In genomic region chr14:20492486-20492885, GRCh38 we compare ENCODE assay signal across 13 cellular contexts. TPM values are rescaled to one million over a fixed set of nuclear protein-coding genes. Genes with fewer than 3 reads are reported as not detected.
DNase-seq lines count a peak whose midpoint lies in the region; ATAC-seq and TF ChIP-seq lines count a peak whose summit lies in the region.
"Had no signal": no experiment of that assay in that cellular context is flagged by ENCODE, and none has a peak within 500 bp of the region (broad histone marks: within the 10 kb centered on the region; RNA-seq: fewer than 3 reads in every experiment).

No MANE protein-coding gene starts in this region.

- no peaks in the 10 kb centered on the region for H3K9me3 ChIP-seq in T-helper 17 cell (ENCODE audit: control insufficient read depth, low read length, poor library complexity, severe bottlenecking)
- H3K9me3 ChIP-seq: BE2C, HAP-1, SK-N-SH had no signal

- H3K27ac Mint-ChIP-seq in T-helper 17 cell (peak overlapping the region; percentile 51), MCF 10A (ENCODE audit: low read depth, unreplicated experiment) (no peak overlapping the region)
- peak overlapping the region; percentile 62 for H3K27ac Mint-ChIP-seq in dendritic cell treated with granulocyte-macrophage colony-stimulating factor and Interleukin-4, amounts not matched to agents 40 ng/mL and 50 ng/mL, for 4 days
- H3K27ac Mint-ChIP-seq in stimulated activated memory B cell treated with anti-CD40 and anti-IgM and Interleukin-4, amounts not matched to agents 10 μg/mL and 1 μg/mL and 100 μg/mL, for 72 hours = peak overlapping the region; percentile 21

- peak; percentile 79 for DNase-seq in Daoy (ENCODE audit: low read depth)
- no peak for DNase-seq in T-helper 17 cell
- DNase-seq in MCF 10A (ENCODE audit: unreplicated experiment) = no peak
- no peak for DNase-seq in activated T-cell treated with anti-CD3 and anti-CD28 coated beads, Interleukin-2, amount 50 U/mL, for 1 hour
- DNase-seq: BE2C, NCI-H2227 treated with DMSO at 0.1 percent for 48 hours, Right ventricle myocardium superior, SK-N-SH had no signal

- H3K4me1 Mint-ChIP-seq in T-helper 17 cell (peaks cover 43% of the 10 kb centered on the region), MCF 10A (ENCODE audit: insufficient read depth, unreplicated experiment) (peaks cover 31% of the 10 kb centered on the region)
- peaks cover 56% of the 10 kb centered on the region for H3K4me1 Mint-ChIP-seq in dendritic cell treated with granulocyte-macrophage colony-stimulating factor and Interleukin-4, amounts not matched to agents 40 ng/mL and 50 ng/mL, for 4 days (ENCODE audit: low read depth)
- H3K4me1 Mint-ChIP-seq in stimulated activated memory B cell treated with anti-CD40 and anti-IgM and Interleukin-4, amounts not matched to agents 10 μg/mL and 1 μg/mL and 100 μg/mL, for 72 hours = peaks cover 53% of the 10 kb centered on the region

- CTCF ChIA-PET in MCF 10A (lab: Yijun Ruan, JAX) = interaction anchor here (0.6 to 2.1 kb wide), 3 partner anchors 20 to 184 kb away, joined by 3 to 6 read pairs (median 3); no protein-coding TSS in a partner anchor

- H3K9me3 Mint-ChIP-seq in dendritic cell treated with granulocyte-macrophage colony-stimulating factor and Interleukin-4, amounts not matched to agents 40 ng/mL and 50 ng/mL, for 4 days = peaks cover 9% of the 10 kb centered on the region
- H3K9me3 Mint-ChIP-seq in stimulated activated memory B cell treated with anti-CD40 and anti-IgM and Interleukin-4, amounts not matched to agents 10 μg/mL and 1 μg/mL and 100 μg/mL, for 72 hours = peaks cover 7% of the 10 kb centered on the region
- no peaks in the 10 kb centered on the region for H3K9me3 Mint-ChIP-seq in MCF 10A (ENCODE audit: unreplicated experiment)

- intact Hi-C loops in dendritic cell treated with granulocyte-macrophage colony-stimulating factor and Interleukin-4, amounts not matched to agents 40 ng/mL and 50 ng/mL, for 4 days (cut with micrococcal nuclease) = loop anchor here (2.0 kb wide), 1 partner anchor 16 kb away; no protein-coding TSS in a partner anchor
- intact Hi-C loops in MCF 10A (cut with micrococcal nuclease) = no loop called here

- ATAC-seq in T-helper 17 cell = no peak
- ATAC-seq in stimulated activated memory B cell treated with anti-CD40 and anti-IgM and Interleukin-4, amounts not matched to agents 10 μg/mL and 1 μg/mL and 100 μg/mL, for 72 hours = no peak
- no peak for ATAC-seq in GM19328 (IDR thresholded peaks at IDR 0.05; ENCODE audit: unreplicated experiment)
- ATAC-seq: Panc1 had no signal

- no peaks in the 10 kb centered on the region for H3K27me3 Mint-ChIP-seq in T-helper 17 cell
- no peaks in the 10 kb centered on the region for H3K27me3 Mint-ChIP-seq in dendritic cell treated with granulocyte-macrophage colony-stimulating factor and Interleukin-4, amounts not matched to agents 40 ng/mL and 50 ng/mL, for 4 days
- no peaks in the 10 kb centered on the region for H3K27me3 Mint-ChIP-seq in stimulated activated memory B cell treated with anti-CD40 and anti-IgM and Interleukin-4, amounts not matched to agents 10 μg/mL and 1 μg/mL and 100 μg/mL, for 72 hours
- no peaks in the 10 kb centered on the region for H3K27me3 Mint-ChIP-seq in MCF 10A (ENCODE audit: insufficient read depth, unreplicated experiment)

- no TSS peak for BruUV-seq in MCF 10A (replicated peaks; lab: Mats Ljungman, UMichigan)

- no peak for TF ChIP-seq CTCF in MCF 10A (IDR thresholded peaks at IDR 0.05; ENCODE audit: unreplicated experiment)

- H3K36me3 Mint-ChIP-seq in T-helper 17 cell (ENCODE audit: low read depth) (no peaks in the 10 kb centered on the region), MCF 10A (ENCODE audit: insufficient read depth, unreplicated experiment) (no peaks in the 10 kb centered on the region)
- H3K36me3 Mint-ChIP-seq in dendritic cell treated with granulocyte-macrophage colony-stimulating factor and Interleukin-4, amounts not matched to agents 40 ng/mL and 50 ng/mL, for 4 days (ENCODE audit: low read depth) = no peaks in the 10 kb centered on the region
- no peaks in the 10 kb centered on the region for H3K36me3 Mint-ChIP-seq in stimulated activated memory B cell treated with anti-CD40 and anti-IgM and Interleukin-4, amounts not matched to agents 10 μg/mL and 1 μg/mL and 100 μg/mL, for 72 hours

- POLR2A ChIA-PET in MCF 10A (lab: Yijun Ruan, JAX) = interaction anchor here (1.0 to 1.5 kb wide), 2 partner anchors 23 to 31 kb away, joined by 4 read pairs; partner anchors contain the start of gene PIP4P1

- H3K4me3 Mint-ChIP-seq in T-helper 17 cell (no peak overlapping the region), MCF 10A (ENCODE audit: unreplicated experiment) (no peak overlapping the region)
- no peak overlapping the region for H3K4me3 Mint-ChIP-seq in dendritic cell treated with granulocyte-macrophage colony-stimulating factor and Interleukin-4, amounts not matched to agents 40 ng/mL and 50 ng/mL, for 4 days
- H3K4me3 Mint-ChIP-seq in stimulated activated memory B cell treated with anti-CD40 and anti-IgM and Interleukin-4, amounts not matched to agents 10 μg/mL and 1 μg/mL and 100 μg/mL, for 72 hours = no peak overlapping the region

RNA-seq across cellular contexts. Expression of gene RNASE10, which starts 12.9 kb away (rescaled TPM):
- not detected in 2 replicates for total RNA-seq in Daoy (2014; rRNA removed; shearing (Covaris generic))
- total RNA-seq in T-helper 17 cell (under 1 TPM; 0.47 TPM), MCF 10A (2022) (0.44 and 0.98 TPM in 2 replicates)

RNA-seq across cellular contexts. Expression of gene PNP, which starts 23.3 kb away (rescaled TPM):
- total RNA-seq in Daoy (2014; rRNA removed; shearing (Covaris generic)) = 184 TPM in 2 replicates
- total RNA-seq in T-helper 17 cell = 100 to 1,000 TPM in 1 of 2 donors, 10 to 100 TPM in 1; 79.8 to 127 TPM
- 56.0 and 63.9 TPM in 2 replicates for total RNA-seq in MCF 10A (2022)

RNA-seq across cellular contexts. Expression of gene PIP4P1, which starts 31.3 kb away (rescaled TPM):
- 19.7 and 21.0 TPM in 2 replicates for total RNA-seq in Daoy (2014; rRNA removed; shearing (Covaris generic))
- total RNA-seq in T-helper 17 cell (10 to 100 TPM; 58.5 to 58.9 TPM), MCF 10A (2022) (22.5 and 34.9 TPM in 2 replicates)

RNA-seq across cellular contexts. Expression of gene APEX1, which starts 37.5 kb away (rescaled TPM):
- total RNA-seq in Daoy (2014; rRNA removed; shearing (Covaris generic)) = 63.0 and 110 TPM in 2 replicates
- total RNA-seq in T-helper 17 cell (100 to 1,000 TPM in 1 of 2 donors, 10 to 100 TPM in 1; 89.6 to 113 TPM), MCF 10A (2022) (140 and 168 TPM in 2 replicates)

RNA-seq across cellular contexts. Expression of gene OSGEP, which starts 37.9 kb away (rescaled TPM):
- total RNA-seq in Daoy (2014; rRNA removed; shearing (Covaris generic)) = 79.5 and 87.9 TPM in 2 replicates
- total RNA-seq in T-helper 17 cell (10 to 100 TPM; 48.9 to 55.3 TPM), MCF 10A (2022) (27.2 and 34.7 TPM in 2 replicates)
